10 cellular contexts compared by ENCODE assay signal in genomic region chr3:103295974-103296570, GRCh38.
DNase-seq lines count a peak whose midpoint lies in the region; ATAC-seq and TF ChIP-seq lines count a peak whose summit lies in the region.
"Had no signal": no experiment of that assay in that cellular context is flagged by ENCODE, and none has a peak within 500 bp of the region (broad histone marks: within the 10 kb centered on the region; RNA-seq: fewer than 3 reads in every experiment).

No MANE protein-coding gene starts in this region.

- no peak overlapping the region for H2BK20ac ChIP-seq in H9 (ENCODE audit: low read depth, low read length, poor library complexity, severe bottlenecking)

- H3K4me1 ChIP-seq in H9 (ENCODE audit: insufficient read depth, low read length) (no peaks in the 10 kb centered on the region), PC-3 (ENCODE audit: insufficient read depth, low read length) (no peaks in the 10 kb centered on the region), vagina (no peaks in the 10 kb centered on the region), esophagus muscularis mucosa (no peaks in the 10 kb centered on the region)

- no peak overlapping the region for H3K4me3 Mint-ChIP-seq in H9
- no peak overlapping the region for H3K4me3 Mint-ChIP-seq in glutamatergic neuron (ENCODE audit: unreplicated experiment)
- H3K4me3 Mint-ChIP-seq: activated CD4-positive, alpha-beta T cell treated with anti-CD3 and anti-CD28 coated beads, Interleukin-2, amount 10 ng/mL, durations not matched to agents 7 days and 5 days had no signal

- H3K79me2 ChIP-seq in H9 (ENCODE audit: insufficient read depth, low read length) (no peaks in the 10 kb centered on the region), PC-3 (ENCODE audit: low read length) (no peaks in the 10 kb centered on the region)

- TF ChIP-seq POLR2A in vagina (IDR thresholded peaks at IDR 0.05) = no peak
- TF ChIP-seq POLR2A in esophagus muscularis mucosa (IDR thresholded peaks at IDR 0.05; ENCODE audit: low read depth) = no peak

- no peak overlapping the region for H2AFZ ChIP-seq in H9 (ENCODE audit: low read length)
- no peak overlapping the region for H2AFZ ChIP-seq in PC-3 (ENCODE audit: low read length)

- H3F3A ChIP-seq in PC-3 (ENCODE audit: low read length, unreplicated experiment) = no peaks in the 10 kb centered on the region

- no peak overlapping the region for H4K5ac ChIP-seq in H9 (ENCODE audit: insufficient read length, low read depth, low read length)

- no peaks in the 10 kb centered on the region for H3K23me2 ChIP-seq in H9 (ENCODE audit: insufficient read length, low read depth, low read length, poor library complexity, severe bottlenecking)

- H3K36me3 Mint-ChIP-seq in H9 (ENCODE audit: insufficient read depth in 1 of 3, low read depth in 3 of 3) = peaks cover 0 to 5% (median 0%) of the 10 kb centered on the region in 3 experiments; a peak in 2 of 7 replicates
- H3K36me3 Mint-ChIP-seq in glutamatergic neuron (ENCODE audit: unreplicated experiment) = no peaks in the 10 kb centered on the region

- no peak overlapping the region for H3K14ac ChIP-seq in H9 (ENCODE audit: insufficient read depth, low read length)

- no peak overlapping the region for H2BK120ac ChIP-seq in H9 (ENCODE audit: low read depth, low read length, poor library complexity, severe bottlenecking)

- CTCF ChIA-PET in PC-3 (lab: Charles Lee) = no interaction called here

- H3K9me2 ChIP-seq in PC-3 (replicated peaks; ENCODE audit: low read length) = no peaks in the 10 kb centered on the region

- H3K4me1 Mint-ChIP-seq in H9 (no peaks in the 10 kb centered on the region), glutamatergic neuron (ENCODE audit: low read depth, unreplicated experiment) (no peaks in the 10 kb centered on the region)
- H3K4me1 Mint-ChIP-seq: activated CD4-positive, alpha-beta T cell treated with anti-CD3 and anti-CD28 coated beads, Interleukin-2, amount 10 ng/mL, durations not matched to agents 7 days and 5 days had no signal

- H3K27me3 Mint-ChIP-seq in H9 (ENCODE audit: low read depth) = peaks cover 1% of the 10 kb centered on the region; the same call in 1 of the 2 replicates
- peaks cover 2% of the 10 kb centered on the region for H3K27me3 Mint-ChIP-seq in glutamatergic neuron (ENCODE audit: unreplicated experiment)
- H3K27me3 Mint-ChIP-seq: activated CD4-positive, alpha-beta T cell treated with anti-CD3 and anti-CD28 coated beads, Interleukin-2, amount 10 ng/mL, durations not matched to agents 7 days and 5 days had no signal

- ATAC-seq in PC-3 = no peak

- H3K4me3 ChIP-seq in AG10803 (ENCODE audit: low read length) (no peak overlapping the region), PC-3 (ENCODE audit: low read length) (no peak overlapping the region), vagina (no peak overlapping the region), esophagus muscularis mucosa (no peak overlapping the region)

- DNase-seq in AG10803 (ENCODE audit: low read depth) (peak; percentile 15), H9 (no peak), PC-3 (peak; percentile 50), glutamatergic neuron (no peak), vagina (ENCODE audit: extremely low spot score in 2 of 2) (no peak), 8988T (no peak), esophagus muscularis mucosa (ENCODE audit: extremely low spot score) (no peak), dermis blood vessel endothelial cell (no peak)
- DNase-seq: activated CD4-positive, alpha-beta T cell treated with anti-CD3 and anti-CD28 coated beads, Interleukin-2, amount 10 ng/mL, durations not matched to agents 7 days and 5 days had no signal

- no peaks in the 10 kb centered on the region for H3K79me1 ChIP-seq in H9 (ENCODE audit: insufficient read depth, low read depth, low read length, poor library complexity, severe bottlenecking)

- H2BK5ac ChIP-seq in H9 (ENCODE audit: insufficient read length, low read length) = no peak overlapping the region

- H3K27ac ChIP-seq in H9 (ENCODE audit: insufficient read length, low read depth, low read length) (no peak overlapping the region), PC-3 (ENCODE audit: low read length) (no peak overlapping the region), vagina (no peak overlapping the region), esophagus muscularis mucosa (replicated peaks in 1 of 4) (no peak overlapping the region)
- H3K27ac ChIP-seq: HL-60 had no signal

- H3K36me3 ChIP-seq in PC-3 (ENCODE audit: low read depth, low read length) (no peaks in the 10 kb centered on the region), vagina (no peaks in the 10 kb centered on the region), esophagus muscularis mucosa (no peaks in the 10 kb centered on the region)

- H3K27ac Mint-ChIP-seq in H9 = no peak overlapping the region
- no peak overlapping the region for H3K27ac Mint-ChIP-seq in glutamatergic neuron (ENCODE audit: unreplicated experiment)
- H3K27ac Mint-ChIP-seq: activated CD4-positive, alpha-beta T cell treated with anti-CD3 and anti-CD28 coated beads, Interleukin-2, amount 10 ng/mL, durations not matched to agents 7 days and 5 days had no signal

- H3K9me3 Mint-ChIP-seq in H9 (peaks cover 4 to 8% of the 10 kb centered on the region in 2 experiments; a peak in 3 of 5 replicates), glutamatergic neuron (ENCODE audit: unreplicated experiment) (no peaks in the 10 kb centered on the region)
- H3K9me3 Mint-ChIP-seq: activated CD4-positive, alpha-beta T cell treated with anti-CD3 and anti-CD28 coated beads, Interleukin-2, amount 10 ng/mL, durations not matched to agents 7 days and 5 days had no signal

- H3K27me3 ChIP-seq in H9 (ENCODE audit: insufficient read depth, low read length) = no peaks in the 10 kb centered on the region
- no peaks in the 10 kb centered on the region for H3K27me3 ChIP-seq in PC-3 (ENCODE audit: low read length)
- no peaks in the 10 kb centered on the region for H3K27me3 ChIP-seq in vagina
- H3K27me3 ChIP-seq in esophagus muscularis mucosa = no peaks in the 10 kb centered on the region

- H3K23ac ChIP-seq in H9 (ENCODE audit: insufficient read length, low read depth, low read length) = no peak overlapping the region

- H4K20me1 ChIP-seq in H9 (ENCODE audit: control insufficient read depth, insufficient read depth, insufficient read length) = no peaks in the 10 kb centered on the region
- no peaks in the 10 kb centered on the region for H4K20me1 ChIP-seq in PC-3 (ENCODE audit: low read length)

- peak; percentile 37 for TF ChIP-seq CTCF in AG10803 (conservative IDR thresholded peaks at IDR 0.05; ENCODE audit: low read length)
- TF ChIP-seq CTCF in H9 (conservative IDR thresholded peaks at IDR 0.05) = peak; percentile 61
- TF ChIP-seq CTCF in PC-3 (conservative IDR thresholded peaks at IDR 0.05; ENCODE audit: low read depth, low read length) = peak; percentile 61
- peak; percentile 55 for TF ChIP-seq CTCF in glutamatergic neuron (IDR thresholded peaks at IDR 0.05; ENCODE audit: partially characterized antibody, unreplicated experiment)
- no peak for TF ChIP-seq CTCF in vagina (IDR thresholded peaks at IDR 0.05)
- no peak for TF ChIP-seq CTCF in esophagus muscularis mucosa (IDR thresholded peaks at IDR 0.05)

- no peak overlapping the region for H3K4ac ChIP-seq in H9 (ENCODE audit: low read depth, low read length)

- no peak for TF ChIP-seq EP300 in esophagus muscularis mucosa (IDR thresholded peaks at IDR 0.05)

- no peak overlapping the region for H2BK12ac ChIP-seq in H9 (ENCODE audit: insufficient read length, low read depth, low read length)

- BruUV-seq in PC-3 (replicated peaks; lab: Mats Ljungman, UMichigan) = no TSS peak

- H3K9me3 ChIP-seq in H9 (ENCODE audit: control insufficient read depth, low read depth, low read length) = no peaks in the 10 kb centered on the region
- no peaks in the 10 kb centered on the region for H3K9me3 ChIP-seq in PC-3 (ENCODE audit: low read length)
- no peaks in the 10 kb centered on the region for H3K9me3 ChIP-seq in vagina
- H3K9me3 ChIP-seq in esophagus muscularis mucosa = no peaks in the 10 kb centered on the region

- H3K4me2 ChIP-seq in H9 (ENCODE audit: insufficient read depth, insufficient read length, low read length) (no peak overlapping the region), PC-3 (ENCODE audit: low read length) (no peak overlapping the region)

- no peak overlapping the region for H4K91ac ChIP-seq in H9 (ENCODE audit: insufficient read length, low read depth, low read length)

- H3K56ac ChIP-seq in H9 (ENCODE audit: insufficient read length, low read depth, low read length) = no peak overlapping the region

- H2BK15ac ChIP-seq in H9 (ENCODE audit: low read depth, low read length) = no peak overlapping the region

- no peak overlapping the region for H3K18ac ChIP-seq in H9 (ENCODE audit: insufficient read length, low read depth, low read length)

- H4K8ac ChIP-seq in H9 (replicated peaks; ENCODE audit: insufficient read length, low read depth, low read length) = no peak overlapping the region

- intact Hi-C loops in PC-3 (cut with micrococcal nuclease) = loop anchor here (10.0 kb wide), 1 partner anchor 621 kb away; no protein-coding TSS in a partner anchor
- intact Hi-C loops in vagina (cut with DNase I) = no loop called here
- intact Hi-C loops in esophagus muscularis mucosa (cut with DNase I) = no loop called here

- no CpG with 5 or more reads among the region's 2 CpGs for WGBS in H9 (ENCODE audit: extremely low coverage, insufficient read length, low lambda C conversion rate)
- WGBS in esophagus muscularis mucosa = 84% methylated on average over 2 of the region's 2 CpGs

- POLR2A ChIA-PET in PC-3 (lab: Charles Lee; ENCODE audit: unreplicated experiment) = no interaction called here

- H3T11ph ChIP-seq in H9 (ENCODE audit: low read length) = no peak overlapping the region

- no peak overlapping the region for H3K9ac ChIP-seq in H9 (ENCODE audit: extremely low read depth, insufficient read length, low read length)
- H3K9ac ChIP-seq in PC-3 (ENCODE audit: low read length) = no peak overlapping the region

- H2AK5ac ChIP-seq in H9 (ENCODE audit: insufficient read length, low read length) = no peak overlapping the region

Comparison
In these comparisons a context has a peak if more than half of its experiments do, and no peak if none do; other contexts are left out.
1. DNase-seq: peak in AG10803 (single experiment) and PC-3 (single experiment); none in H9 (single experiment), glutamatergic neuron (single experiment), vagina (0 of 2), 8988T (single experiment), esophagus muscularis mucosa (single experiment) and dermis blood vessel endothelial cell (single experiment).
2. CTCF ChIP-seq: peak in AG10803 (single experiment), H9 (single experiment), PC-3 (single experiment) and glutamatergic neuron (single experiment); none in vagina (0 of 3) and esophagus muscularis mucosa (0 of 3).